In the genomic region with DNA sequence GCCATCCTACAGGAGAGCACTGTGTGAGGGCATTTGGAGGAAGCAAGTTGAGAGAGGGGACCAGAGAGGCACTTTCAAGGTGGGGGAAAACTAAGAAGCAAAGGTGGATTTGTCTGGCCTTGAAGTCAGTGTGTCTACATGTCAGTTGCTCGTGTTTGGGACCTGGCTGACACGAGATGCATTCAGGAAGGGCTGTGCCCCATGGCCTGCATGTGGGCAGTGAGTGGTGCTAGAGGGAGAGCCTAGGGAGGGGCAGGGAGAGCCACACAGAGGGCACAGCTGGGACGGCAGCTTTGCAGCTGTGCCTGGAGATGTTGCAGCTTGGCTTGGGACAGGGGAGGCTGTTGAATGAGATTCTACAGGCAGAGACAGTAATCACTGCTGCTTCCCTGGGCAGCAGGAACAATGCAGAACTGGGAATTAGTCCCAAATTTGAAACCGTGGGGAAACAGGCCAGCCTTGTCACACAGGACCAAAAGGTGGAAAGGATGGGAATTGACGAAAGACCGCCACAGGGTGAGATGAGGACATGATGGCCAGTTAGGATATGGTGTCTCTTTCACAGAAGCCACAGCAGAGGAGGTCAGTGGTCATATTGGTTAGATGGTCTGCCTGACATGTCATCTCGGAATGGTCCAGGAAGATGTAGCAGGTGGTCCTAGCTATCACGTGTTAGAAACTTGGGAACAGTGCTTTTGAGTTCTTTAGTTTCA, we compare ENCODE assay signal across 21 cellular contexts. TPM values are rescaled to one million over a fixed set of nuclear protein-coding genes. Genes with fewer than 3 reads are reported as not detected.
A peak's percentile ranks its signal among the peaks of the same experiment; 100 is the strongest.
DNase-seq lines count a peak whose midpoint lies in the region; ATAC-seq, FAIRE-seq and TF ChIP-seq lines count a peak whose summit lies in the region.
"Had no signal": no experiment of that assay in that cellular context is flagged by ENCODE, and none has a peak within 500 bp of the region (broad histone marks: within the 10 kb centered on the region; RNA-seq: fewer than 3 reads in every experiment).

No MANE protein-coding gene starts in this region.

- H3K27me3 Mint-ChIP-seq in activated T-helper 17 cell treated with anti-CD3 and anti-CD28 coated beads, Interleukin-2, amount 50 U/mL, for 72 hours, result no peaks in the 10 kb centered on the region
- no peaks in the 10 kb centered on the region for H3K27me3 Mint-ChIP-seq in type B pancreatic cell

- TF ChIP-seq CTCF in mammary epithelial cell (conservative IDR thresholded peaks at IDR 0.05 in 1 of 2, IDR thresholded peaks at IDR 0.05 in 1 of 2; ENCODE audit: extremely low read depth in 1 of 2, insufficient read depth in 1 of 2, low read depth in 1 of 2, low read length in 2 of 2), result no peak
- TF ChIP-seq CTCF in breast epithelium (IDR thresholded peaks at IDR 0.05), result no peak
- no peak for TF ChIP-seq CTCF in keratinocyte (optimal IDR thresholded peaks at IDR 0.05 in 1 of 3, IDR thresholded peaks at IDR 0.05 in 1 of 3, conservative IDR thresholded peaks at IDR 0.05 in 1 of 3; ENCODE audit: extremely low read depth in 1 of 3, insufficient read depth in 2 of 3, low read length in 3 of 3)
- TF ChIP-seq CTCF in type B pancreatic cell (conservative IDR thresholded peaks at IDR 0.05), result no peak
- TF ChIP-seq CTCF in omental fat pad (IDR thresholded peaks at IDR 0.05), result no peak

- peaks cover 12% of the 10 kb centered on the region for H3K4me1 Mint-ChIP-seq in activated T-helper 17 cell treated with anti-CD3 and anti-CD28 coated beads, Interleukin-2, amount 50 U/mL, for 72 hours
- no peaks in the 10 kb centered on the region for H3K4me1 Mint-ChIP-seq in type B pancreatic cell (ENCODE audit: unreplicated experiment)

- DNase-seq in mammary epithelial cell (no peak), breast epithelium (ENCODE audit: low spot score in 2 of 2) (no peak), keratinocyte (ENCODE audit: low read depth, low spot score) (no peak), type B pancreatic cell (ENCODE audit: extremely low spot score, unreplicated experiment) (peak; percentile 45), omental fat pad (ENCODE audit: low spot score) (no peak), NCI-H1105 treated with DMSO at 0.1 percent for 48 hours (lab: John Stamatoyannopoulos, UW) (no peak)
- DNase-seq: COR-L47; foreskin keratinocyte; KG1; left cardiac atrium; NCI-H1092 treated with DMSO at 0.1 percent for 48 hours; NCI-H2107; NCI-H526; occipital lobe; SIG-M5; sigmoid colon; stimulated activated CD4-positive, alpha-beta T cell treated with anti-CD3 and anti-CD28 coated beads, Interleukin-2, amount 100 ng/mL, for 24 hours had no signal

- peak overlapping the region; percentile 63 for H3K27ac ChIP-seq in mammary epithelial cell (ENCODE audit: insufficient read depth, low read depth, low read length)
- no peak overlapping the region for H3K27ac ChIP-seq in breast epithelium
- peak overlapping the region; percentile 70 for H3K27ac ChIP-seq in keratinocyte (ENCODE audit: control insufficient read depth, insufficient read depth, low read length)
- H3K27ac ChIP-seq: foreskin keratinocyte, sigmoid colon, suprapubic skin had no signal

- H3K27ac Mint-ChIP-seq in activated T-helper 17 cell treated with anti-CD3 and anti-CD28 coated beads, Interleukin-2, amount 50 U/mL, for 72 hours, result peak overlapping the region; percentile 58
- H3K27ac Mint-ChIP-seq in type B pancreatic cell, result no peak overlapping the region
- H3K27ac Mint-ChIP-seq: T-helper 2 cell treated with Interferon-gamma antibody and Interleukin-4, amounts not matched to agents 5 μg/mL and 100 μg/mL, for 36 hours had no signal

- in situ Hi-C loops in mammary epithelial cell (cut with MboI; ENCODE audit: low sequenced_read_pairs in 2 of 2), result no loop called here

- H2AFZ ChIP-seq in mammary epithelial cell (ENCODE audit: low read depth, low read length) (no peak overlapping the region), keratinocyte (ENCODE audit: control insufficient read depth, low read length) (no peak overlapping the region)

- peaks cover 100% of the 10 kb centered on the region for H3K36me3 Mint-ChIP-seq in activated T-helper 17 cell treated with anti-CD3 and anti-CD28 coated beads, Interleukin-2, amount 50 U/mL, for 72 hours (ENCODE audit: low read depth)
- peaks cover 49% of the 10 kb centered on the region for H3K36me3 Mint-ChIP-seq in type B pancreatic cell

- no peaks in the 10 kb centered on the region for H3K9me3 ChIP-seq in mammary epithelial cell (replicated peaks; ENCODE audit: insufficient read depth, low read length)
- no peaks in the 10 kb centered on the region for H3K9me3 ChIP-seq in breast epithelium
- no peaks in the 10 kb centered on the region for H3K9me3 ChIP-seq in keratinocyte (ENCODE audit: control insufficient read depth, low read depth, low read length)
- H3K9me3 ChIP-seq: sigmoid colon, suprapubic skin had no signal

- ATAC-seq in activated T-helper 17 cell treated with anti-CD3 and anti-CD28 coated beads, Interleukin-2, amount 50 U/mL, for 72 hours (replicated peaks), result no peak
- ATAC-seq in GM21360 (IDR thresholded peaks at IDR 0.05; ENCODE audit: unreplicated experiment) (no peak), omental fat pad (ENCODE audit: low FRiP score) (no peak)
- ATAC-seq: left cardiac atrium had no signal

- WGBS in mammary epithelial cell (ENCODE audit: low coverage, missing lambda C conversion rate), result 83% methylated on average over 7 of the region's 8 CpGs

- TF ChIP-seq POLR2A in breast epithelium (IDR thresholded peaks at IDR 0.05), result no peak

- intact Hi-C loops in mammary epithelial cell (cut with micrococcal nuclease), result no loop called here
- intact Hi-C loops in breast epithelium (cut with DNase I; ENCODE audit: low total_unique reads), result no loop called here

- no peaks in the 10 kb centered on the region for H3K27me3 ChIP-seq in mammary epithelial cell (ENCODE audit: insufficient read depth, low read length)
- no peaks in the 10 kb centered on the region for H3K27me3 ChIP-seq in breast epithelium
- no peaks in the 10 kb centered on the region for H3K27me3 ChIP-seq in keratinocyte (ENCODE audit: control insufficient read depth, extremely low read depth, insufficient read depth, low read length)
- H3K27me3 ChIP-seq: foreskin keratinocyte, sigmoid colon, suprapubic skin had no signal

- no peak overlapping the region for H3K4me3 Mint-ChIP-seq in activated T-helper 17 cell treated with anti-CD3 and anti-CD28 coated beads, Interleukin-2, amount 50 U/mL, for 72 hours
- no peak overlapping the region for H3K4me3 Mint-ChIP-seq in type B pancreatic cell
- H3K4me3 Mint-ChIP-seq: T-helper 2 cell treated with Interferon-gamma antibody and Interleukin-4, amounts not matched to agents 5 μg/mL and 100 μg/mL, for 36 hours had no signal

- BruUV-seq in mammary epithelial cell (replicated peaks; lab: Mats Ljungman, UMichigan), result no TSS peak

- FAIRE-seq in keratinocyte (lab: Jason Lieb, UNC), result no peak

- peaks cover 3% of the 10 kb centered on the region for H3K9me1 ChIP-seq in keratinocyte (ENCODE audit: control insufficient read depth, extremely low read depth, insufficient read depth, low read length)

- H3K36me3 ChIP-seq in mammary epithelial cell (ENCODE audit: insufficient read depth, low read length) (peaks cover 64% of the 10 kb centered on the region), breast epithelium (no peaks in the 10 kb centered on the region), keratinocyte (ENCODE audit: control insufficient read depth in 2 of 2, extremely low read depth in 1 of 2, insufficient read depth in 2 of 2, low read length in 2 of 2) (peaks cover 49 to 54% of the 10 kb centered on the region in 2 experiments)

- H3K9me3 Mint-ChIP-seq in activated T-helper 17 cell treated with anti-CD3 and anti-CD28 coated beads, Interleukin-2, amount 50 U/mL, for 72 hours, result no peaks in the 10 kb centered on the region
- no peaks in the 10 kb centered on the region for H3K9me3 Mint-ChIP-seq in type B pancreatic cell
- H3K9me3 Mint-ChIP-seq: T-helper 2 cell treated with Interferon-gamma antibody and Interleukin-4, amounts not matched to agents 5 μg/mL and 100 μg/mL, for 36 hours had no signal

- H3K79me2 ChIP-seq in mammary epithelial cell (ENCODE audit: insufficient read depth, low read length) (peaks cover 74% of the 10 kb centered on the region), keratinocyte (ENCODE audit: control insufficient read depth, insufficient read depth, low read length) (peaks cover 44% of the 10 kb centered on the region)

- H3K4me2 ChIP-seq in mammary epithelial cell (ENCODE audit: insufficient read depth, low read depth, low read length) (no peak overlapping the region), keratinocyte (ENCODE audit: control insufficient read depth, extremely low read depth, insufficient read depth, low read depth, low read length) (peak overlapping the region; percentile 15)

- H3K4me1 ChIP-seq in mammary epithelial cell (ENCODE audit: insufficient read depth, low read length) (peaks cover 26% of the 10 kb centered on the region), breast epithelium (no peaks in the 10 kb centered on the region), keratinocyte (ENCODE audit: control insufficient read depth, extremely low read depth, insufficient read depth, low read length) (peaks cover 29% of the 10 kb centered on the region)
- H3K4me1 ChIP-seq: sigmoid colon, suprapubic skin had no signal

- no peak overlapping the region for H3K4me3 ChIP-seq in mammary epithelial cell (replicated peaks in 1 of 3; ENCODE audit: insufficient read depth in 1 of 3, low read depth in 2 of 3, low read length in 3 of 3)
- no peak overlapping the region for H3K4me3 ChIP-seq in breast epithelium
- no peak overlapping the region for H3K4me3 ChIP-seq in keratinocyte (ENCODE audit: control insufficient read depth in 2 of 3, extremely low read depth in 1 of 3, insufficient read depth in 2 of 3, low read depth in 1 of 3, low read length in 3 of 3)
- H3K4me3 ChIP-seq: sigmoid colon, suprapubic skin had no signal

- dilution Hi-C loops in mammary epithelial cell (cut with HindIII; ENCODE audit: low sequenced_read_pairs), result no loop called here
- dilution Hi-C loops in keratinocyte (cut with MboI; ENCODE audit: extremely low pct_ligation_motif_present, low sequenced_read_pairs), result no loop called here

- H4K20me1 ChIP-seq in mammary epithelial cell (ENCODE audit: insufficient read depth, low read length), result no peaks in the 10 kb centered on the region
- H4K20me1 ChIP-seq in keratinocyte (ENCODE audit: control insufficient read depth, extremely low read depth, insufficient read depth, low read length), result peaks cover 19% of the 10 kb centered on the region

- H3K9ac ChIP-seq in mammary epithelial cell (ENCODE audit: insufficient read depth, low read length), result no peak overlapping the region
- H3K9ac ChIP-seq in keratinocyte (ENCODE audit: control insufficient read depth, extremely low read depth, insufficient read depth, low read length), result no peak overlapping the region

- CTCF ChIA-PET in mammary epithelial cell (lab: Charles Lee; ENCODE audit: low non-redundant PET), result no interaction called here

RNA-seq across cellular contexts. Expression of gene SEC61A1, which starts 10.0 kb away (rescaled TPM):
- total RNA-seq in mammary epithelial cell (100 to 1,000 TPM; 291 to 353 TPM), breast epithelium (100 to 1,000 TPM; 105 to 166 (median 142) TPM), type B pancreatic cell (ENCODE audit: low replicate concordance) (207 and 230 TPM in 2 replicates), omental fat pad (100 to 1,000 TPM; 125 to 208 (median 203) TPM)
- polyA plus RNA-seq in mammary epithelial cell (230 TPM), keratinocyte (247 to 306 TPM (median 290 TPM) in 3 replicates)
- polyA minus RNA-seq in mammary epithelial cell (378 TPM), keratinocyte (406 to 512 TPM (median 474 TPM) in 3 replicates)
- total RNA-seq in activated T-helper 17 cell treated with anti-CD3 and anti-CD28 coated beads, Interleukin-2, amount 50 U/mL, for 72 hours, result 100 to 1,000 TPM; 134 to 189 TPM
- 31.5 TPM for polyA plus RNA-seq in keratinocyte (2011; ENCODE audit: low read depth)
- polyA plus RNA-seq in keratinocyte (2011; cell fraction: cytosol; rRNA removed), result 91.5 and 132 TPM in 2 replicates
- polyA plus RNA-seq in keratinocyte (2011; cell fraction: nucleus; rRNA removed), result 310 and 327 TPM in 2 replicates
- polyA plus RNA-seq in keratinocyte (2012; ENCODE audit: low replicate concordance), result 94.0 and 216 TPM in 2 replicates
- polyA minus RNA-seq in keratinocyte (2011; cell fraction: cytosol; rRNA and poly(A)+ RNA removed), result 191 TPM
- polyA minus RNA-seq in keratinocyte (2011; cell fraction: nucleus; rRNA and poly(A)+ RNA removed), result 403 and 499 TPM in 2 replicates

Comparison
In these comparisons a context has a peak if more than half of its experiments do, and no peak if none do; other contexts are left out.
1. H3K27ac ChIP-seq: peak in mammary epithelial cell (single experiment) and keratinocyte (single experiment); none in breast epithelium (0 of 2).